Comparison of ENCODE assay signal across 35 cellular contexts in the genomic region with DNA sequence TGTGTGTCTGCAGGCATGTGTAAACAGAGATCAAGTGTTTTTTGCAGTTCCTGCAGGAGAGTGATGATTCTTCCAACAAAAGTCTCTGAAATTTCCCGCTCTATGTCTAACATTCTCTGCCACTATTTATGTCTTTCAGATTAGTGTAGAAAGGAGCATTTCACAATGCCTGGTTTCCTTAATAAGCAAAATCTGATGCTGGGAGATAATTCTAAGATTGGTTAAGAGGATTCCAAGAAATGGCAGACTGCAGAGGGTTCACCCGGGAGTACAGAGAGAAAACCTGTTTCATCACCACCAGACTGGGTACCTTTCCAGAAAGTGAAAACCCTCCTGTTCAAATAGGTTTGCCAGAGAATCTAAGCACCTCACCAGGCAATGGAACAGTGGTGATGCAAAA.
"Had no signal": no experiment of that assay in that cellular context is flagged by ENCODE, and none has a peak within 500 bp of the region (broad histone marks: within the 10 kb centered on the region; RNA-seq: fewer than 3 reads in every experiment).

No MANE protein-coding gene starts in this region.

- H3K27ac Mint-ChIP-seq: activated CD4-positive, alpha-beta memory T cell treated with anti-CD3 and anti-CD28 coated beads, Interleukin-2, amount 10 ng/mL, durations not matched to agents 7 days and 5 days; activated naive CD4-positive, alpha-beta T cell treated with anti-CD3 and anti-CD28 coated beads, Interleukin-2, amount 50 U/mL, for 24 hours; activated naive CD8-positive, alpha-beta T cell treated with anti-CD3 and anti-CD28 coated beads, Interleukin-2, amount 10 ng/mL, durations not matched to agents 7 days and 5 days; activated T-cell treated with anti-CD3 and anti-CD28 coated beads, Interleukin-2, amount 50 U/mL, for 72 hours; activated T-helper 17 cell treated with anti-CD3 and anti-CD28 coated beads, Interleukin-2, amount 50 U/mL, for 72 hours; brain had no signal

- H3K9ac ChIP-seq: KMS-11 had no signal

- DNase-seq: activated CD4-positive, alpha-beta memory T cell treated with anti-CD3 and anti-CD28 coated beads, Interleukin-2, amount 10 ng/mL, durations not matched to agents 7 days and 5 days; activated CD4-positive, alpha-beta T cell treated with anti-CD3 and anti-CD28 coated beads for 1 hour; activated CD4-positive, alpha-beta T cell treated with anti-CD3 and anti-CD28 coated beads for 48 hours; activated CD4-positive, CD25-positive, alpha-beta regulatory T cell; activated gamma-delta T cell; activated naive CD4-positive, alpha-beta T cell treated with Interleukin-2 at 50 U/mL for 16 hours; activated naive CD8-positive, alpha-beta T cell treated with anti-CD3 and anti-CD28 coated beads, Interleukin-2, amount 10 ng/mL, durations not matched to agents 7 days and 5 days; activated T-cell treated with anti-CD3 and anti-CD28 coated beads, Interleukin-2, amount 50 U/mL, for 1 hour; activated T-cell treated with anti-CD3 and anti-CD28 coated beads, Interleukin-2, amount 50 U/mL, for 72 hours; adrenal gland; anterior cingulate cortex; caudate nucleus; MM.1S; MV-4-11; NCI-H1092; NCI-H1436 treated with DMSO at 0.1 percent for 48 hours; NCI-H1694 treated with DMSO at 0.1 percent for 48 hours; NCI-H2029; NCI-H510A; NCI-H526; NCI-H748 treated with DMSO at 0.1 percent for 48 hours; NK-92 treated with Interleukin-12 subunit alpha and Interleukin-12 subunit beta, amount 100 ng/mL, for 24 hours; PC-3; Peyer's patch; SIG-M5; SW 1271; T-helper 1 cell; T-helper 2 cell; T-helper 9 cell; WERI-Rb-1 had no signal

- H3K4me1 Mint-ChIP-seq: activated CD4-positive, alpha-beta memory T cell treated with anti-CD3 and anti-CD28 coated beads, Interleukin-2, amount 10 ng/mL, durations not matched to agents 7 days and 5 days; activated naive CD4-positive, alpha-beta T cell treated with anti-CD3 and anti-CD28 coated beads, Interleukin-2, amount 50 U/mL, for 24 hours; activated naive CD8-positive, alpha-beta T cell treated with anti-CD3 and anti-CD28 coated beads, Interleukin-2, amount 10 ng/mL, durations not matched to agents 7 days and 5 days; activated T-helper 17 cell treated with anti-CD3 and anti-CD28 coated beads, Interleukin-2, amount 50 U/mL, for 72 hours had no signal

- H3K4me3 Mint-ChIP-seq: activated CD4-positive, alpha-beta memory T cell treated with anti-CD3 and anti-CD28 coated beads, Interleukin-2, amount 10 ng/mL, durations not matched to agents 7 days and 5 days; activated naive CD4-positive, alpha-beta T cell treated with anti-CD3 and anti-CD28 coated beads, Interleukin-2, amount 50 U/mL, for 24 hours; activated naive CD8-positive, alpha-beta T cell treated with anti-CD3 and anti-CD28 coated beads, Interleukin-2, amount 10 ng/mL, durations not matched to agents 7 days and 5 days; activated T-cell treated with anti-CD3 and anti-CD28 coated beads, Interleukin-2, amount 50 U/mL, for 72 hours; activated T-helper 17 cell treated with anti-CD3 and anti-CD28 coated beads, Interleukin-2, amount 50 U/mL, for 72 hours; brain had no signal

- H3K4me1 ChIP-seq: adrenal gland, Peyer's patch had no signal

- H3K9me3 Mint-ChIP-seq: activated CD4-positive, alpha-beta memory T cell treated with anti-CD3 and anti-CD28 coated beads, Interleukin-2, amount 10 ng/mL, durations not matched to agents 7 days and 5 days; activated naive CD4-positive, alpha-beta T cell treated with anti-CD3 and anti-CD28 coated beads, Interleukin-2, amount 50 U/mL, for 24 hours; activated naive CD8-positive, alpha-beta T cell treated with anti-CD3 and anti-CD28 coated beads, Interleukin-2, amount 10 ng/mL, durations not matched to agents 7 days and 5 days; activated T-cell treated with anti-CD3 and anti-CD28 coated beads, Interleukin-2, amount 50 U/mL, for 72 hours; activated T-helper 17 cell treated with anti-CD3 and anti-CD28 coated beads, Interleukin-2, amount 50 U/mL, for 72 hours had no signal

- H3K27me3 ChIP-seq: adrenal gland, Peyer's patch had no signal

- H3K4me2 ChIP-seq: KMS-11 had no signal

- H3K4me3 ChIP-seq: adrenal gland, Peyer's patch had no signal

- H3K27ac ChIP-seq: adrenal gland, KMS-11, Peyer's patch, RWPE1, WERI-Rb-1 had no signal

- H3K36me3 Mint-ChIP-seq: activated naive CD8-positive, alpha-beta T cell treated with anti-CD3 and anti-CD28 coated beads, Interleukin-2, amount 10 ng/mL, durations not matched to agents 7 days and 5 days had no signal

- H3K9me3 ChIP-seq: adrenal gland, Peyer's patch had no signal

- H3K36me3 ChIP-seq: adrenal gland, Peyer's patch, WERI-Rb-1 had no signal

- H3K27me3 Mint-ChIP-seq: activated CD4-positive, alpha-beta memory T cell treated with anti-CD3 and anti-CD28 coated beads, Interleukin-2, amount 10 ng/mL, durations not matched to agents 7 days and 5 days; activated naive CD4-positive, alpha-beta T cell treated with anti-CD3 and anti-CD28 coated beads, Interleukin-2, amount 50 U/mL, for 24 hours; activated naive CD8-positive, alpha-beta T cell treated with anti-CD3 and anti-CD28 coated beads, Interleukin-2, amount 10 ng/mL, durations not matched to agents 7 days and 5 days; activated T-helper 17 cell treated with anti-CD3 and anti-CD28 coated beads, Interleukin-2, amount 50 U/mL, for 72 hours; brain had no signal
